2 cellular contexts compared by ENCODE assay signal in genomic region chr12:9577729-9578128, GRCh38. TPM values are rescaled to one million over a fixed set of nuclear protein-coding genes. Genes with fewer than 3 reads are reported as not detected.
"Had no signal": no experiment of that assay in that cellular context is flagged by ENCODE, and none has a peak within 500 bp of the region (broad histone marks: within the 10 kb centered on the region; RNA-seq: fewer than 3 reads in every experiment).

No MANE protein-coding gene starts in this region.

RNA-seq across cellular contexts. Expression of gene KLRB1, which starts 30.0 kb away (rescaled TPM):
- total RNA-seq: G401, GM12878 had no signal
- polyA plus RNA-seq: GM12878 had no signal
